Comparison of ENCODE assay signal across 1 cellular context in the genomic region with DNA sequence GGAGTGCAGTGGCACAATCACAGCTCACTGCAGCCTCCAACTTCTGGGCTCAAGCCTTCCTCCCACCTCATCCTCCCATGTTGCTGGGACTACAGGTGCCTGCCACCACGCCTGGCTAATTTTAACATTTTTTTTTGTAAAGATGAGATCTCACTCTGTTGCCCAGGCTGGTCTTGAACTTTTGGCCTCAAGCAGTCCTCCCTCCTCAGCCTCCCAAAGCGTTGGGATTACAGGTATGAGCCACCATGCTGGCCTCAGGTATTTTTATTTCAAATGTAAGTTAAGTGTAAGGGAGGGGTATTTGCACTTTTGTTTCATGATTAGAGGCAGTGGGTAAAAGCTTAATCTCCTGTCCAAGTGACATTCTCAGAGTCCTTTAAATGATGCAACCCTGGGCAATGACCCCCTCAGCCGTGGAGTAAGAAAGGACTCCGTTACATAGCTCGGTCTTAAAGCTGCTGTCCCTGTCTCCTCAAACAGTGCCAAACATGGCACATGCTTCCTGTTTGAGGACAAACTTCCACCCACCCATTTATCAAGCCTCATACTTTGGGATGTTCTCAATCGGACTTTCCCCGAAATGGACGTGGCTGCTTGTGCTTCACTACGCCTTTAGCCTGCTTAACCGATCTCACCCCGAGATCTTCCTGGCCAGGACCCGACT.
A peak's percentile ranks its signal among the peaks of the same experiment; 100 is the strongest.
TF ChIP-seq lines count a peak whose summit lies in the region.

No MANE protein-coding gene starts in this region.

TF ChIP-seq in K562, 482 proteins besides CTCF, POLR2A, EP300 and RAD21 (continued from another document and continues in another):
- TF ChIP-seq, protein P1, sequence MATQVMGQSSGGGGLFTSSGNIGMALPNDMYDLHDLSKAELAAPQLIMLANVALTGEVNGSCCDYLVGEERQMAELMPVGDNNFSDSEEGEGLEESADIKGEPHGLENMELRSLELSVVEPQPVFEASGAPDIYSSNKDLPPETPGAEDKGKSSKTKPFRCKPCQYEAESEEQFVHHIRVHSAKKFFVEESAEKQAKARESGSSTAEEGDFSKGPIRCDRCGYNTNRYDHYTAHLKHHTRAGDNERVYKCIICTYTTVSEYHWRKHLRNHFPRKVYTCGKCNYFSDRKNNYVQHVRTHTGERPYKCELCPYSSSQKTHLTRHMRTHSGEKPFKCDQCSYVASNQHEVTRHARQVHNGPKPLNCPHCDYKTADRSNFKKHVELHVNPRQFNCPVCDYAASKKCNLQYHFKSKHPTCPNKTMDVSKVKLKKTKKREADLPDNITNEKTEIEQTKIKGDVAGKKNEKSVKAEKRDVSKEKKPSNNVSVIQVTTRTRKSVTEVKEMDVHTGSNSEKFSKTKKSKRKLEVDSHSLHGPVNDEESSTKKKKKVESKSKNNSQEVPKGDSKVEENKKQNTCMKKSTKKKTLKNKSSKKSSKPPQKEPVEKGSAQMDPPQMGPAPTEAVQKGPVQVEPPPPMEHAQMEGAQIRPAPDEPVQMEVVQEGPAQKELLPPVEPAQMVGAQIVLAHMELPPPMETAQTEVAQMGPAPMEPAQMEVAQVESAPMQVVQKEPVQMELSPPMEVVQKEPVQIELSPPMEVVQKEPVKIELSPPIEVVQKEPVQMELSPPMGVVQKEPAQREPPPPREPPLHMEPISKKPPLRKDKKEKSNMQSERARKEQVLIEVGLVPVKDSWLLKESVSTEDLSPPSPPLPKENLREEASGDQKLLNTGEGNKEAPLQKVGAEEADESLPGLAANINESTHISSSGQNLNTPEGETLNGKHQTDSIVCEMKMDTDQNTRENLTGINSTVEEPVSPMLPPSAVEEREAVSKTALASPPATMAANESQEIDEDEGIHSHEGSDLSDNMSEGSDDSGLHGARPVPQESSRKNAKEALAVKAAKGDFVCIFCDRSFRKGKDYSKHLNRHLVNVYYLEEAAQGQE (CRISPR knock-in tag; IDR thresholded peaks at IDR 0.05; ENCODE audit: low read depth): no peak
- TF ChIP-seq PCBP2 (IDR thresholded peaks at IDR 0.05; ENCODE audit: low read depth, low read length, poor library complexity, severe bottlenecking) (no peak), NR2C2 (CRISPR knock-in tag; IDR thresholded peaks at IDR 0.05) (no peak), NR2C2 (tag; IDR thresholded peaks at IDR 0.05) (peak; percentile 43; the same call in 1 of the 2 replicates), L3MBTL2 (IDR thresholded peaks at IDR 0.05) (peak; percentile 96), SIN3B (IDR thresholded peaks at IDR 0.05; ENCODE audit: low read depth) (no peak), ARID1B (IDR thresholded peaks at IDR 0.05) (peak; percentile 37; the same call in 1 of the 2 replicates), MBD2 (IDR thresholded peaks at IDR 0.05; ENCODE audit: borderline replicate concordance, low read depth) (no peak), ZBTB1 (CRISPR knock-in tag; IDR thresholded peaks at IDR 0.05; ENCODE audit: borderline replicate concordance, low read depth) (no peak), FOXJ3 (CRISPR knock-in tag; IDR thresholded peaks at IDR 0.05) (no peak), BCL6 (CRISPR knock-in tag; IDR thresholded peaks at IDR 0.05) (no peak), ZNF766 (CRISPR knock-in tag; conservative IDR thresholded peaks at IDR 0.05) (0 out of 2 replicates have a peak, but pooled peaks have one; percentile 41), SREBF2 (CRISPR knock-in tag; IDR thresholded peaks at IDR 0.05) (no peak), STAG1 (CRISPR knock-in tag; IDR thresholded peaks at IDR 0.05; ENCODE audit: borderline replicate concordance) (no peak), STAT5A (IDR thresholded peaks at IDR 0.05; ENCODE audit: borderline replicate concordance, low read length) (no peak), ZFP36 (IDR thresholded peaks at IDR 0.05; ENCODE audit: low read depth, low read length, partially characterized antibody) (no peak), DNMT1 (IDR thresholded peaks at IDR 0.05) (no peak), FOXA1 (IDR thresholded peaks at IDR 0.05; ENCODE audit: borderline replicate concordance) (no peak), RFX5 (IDR thresholded peaks at IDR 0.05; ENCODE audit: low read depth, low read length) (no peak), ZNF785 (CRISPR knock-in tag; IDR thresholded peaks at IDR 0.05) (no peak), RB1 (IDR thresholded peaks at IDR 0.05; ENCODE audit: low read depth) (no peak), HDAC3 (IDR thresholded peaks at IDR 0.05; ENCODE audit: borderline replicate concordance, partially characterized antibody) (no peak), MYC (IDR thresholded peaks at IDR 0.05; ENCODE audit: low read depth, low read length) (peak; percentile 49; the same call in 1 of the 2 replicates), MYC (CRISPR knock-in tag; IDR thresholded peaks at IDR 0.05; ENCODE audit: borderline replicate concordance, low read depth) (no peak), ZNF551 (CRISPR knock-in tag; IDR thresholded peaks at IDR 0.05) (no peak), POLR2G (IDR thresholded peaks at IDR 0.05; ENCODE audit: low read depth, low read length) (no peak), MTA3 (IDR thresholded peaks at IDR 0.05; ENCODE audit: borderline replicate concordance) (no peak; the same call in 1 of the 2 replicates), KAT2B (IDR thresholded peaks at IDR 0.05; ENCODE audit: low read depth, low read length) (no peak), HDAC2 (IDR thresholded peaks at IDR 0.05) (peak; percentile 25; the same call in 1 of the 2 replicates)
- TF ChIP-seq, protein P2, sequence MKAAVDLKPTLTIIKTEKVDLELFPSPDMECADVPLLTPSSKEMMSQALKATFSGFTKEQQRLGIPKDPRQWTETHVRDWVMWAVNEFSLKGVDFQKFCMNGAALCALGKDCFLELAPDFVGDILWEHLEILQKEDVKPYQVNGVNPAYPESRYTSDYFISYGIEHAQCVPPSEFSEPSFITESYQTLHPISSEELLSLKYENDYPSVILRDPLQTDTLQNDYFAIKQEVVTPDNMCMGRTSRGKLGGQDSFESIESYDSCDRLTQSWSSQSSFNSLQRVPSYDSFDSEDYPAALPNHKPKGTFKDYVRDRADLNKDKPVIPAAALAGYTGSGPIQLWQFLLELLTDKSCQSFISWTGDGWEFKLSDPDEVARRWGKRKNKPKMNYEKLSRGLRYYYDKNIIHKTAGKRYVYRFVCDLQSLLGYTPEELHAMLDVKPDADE (conservative IDR thresholded peaks at IDR 0.05; ENCODE audit: control insufficient read depth, low read depth, low read length): no peak
- TF ChIP-seq, protein P3, sequence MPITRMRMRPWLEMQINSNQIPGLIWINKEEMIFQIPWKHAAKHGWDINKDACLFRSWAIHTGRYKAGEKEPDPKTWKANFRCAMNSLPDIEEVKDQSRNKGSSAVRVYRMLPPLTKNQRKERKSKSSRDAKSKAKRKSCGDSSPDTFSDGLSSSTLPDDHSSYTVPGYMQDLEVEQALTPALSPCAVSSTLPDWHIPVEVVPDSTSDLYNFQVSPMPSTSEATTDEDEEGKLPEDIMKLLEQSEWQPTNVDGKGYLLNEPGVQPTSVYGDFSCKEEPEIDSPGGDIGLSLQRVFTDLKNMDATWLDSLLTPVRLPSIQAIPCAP (CRISPR knock-in tag; IDR thresholded peaks at IDR 0.05; ENCODE audit: borderline replicate concordance): no peak
- TF ChIP-seq, protein P4, sequence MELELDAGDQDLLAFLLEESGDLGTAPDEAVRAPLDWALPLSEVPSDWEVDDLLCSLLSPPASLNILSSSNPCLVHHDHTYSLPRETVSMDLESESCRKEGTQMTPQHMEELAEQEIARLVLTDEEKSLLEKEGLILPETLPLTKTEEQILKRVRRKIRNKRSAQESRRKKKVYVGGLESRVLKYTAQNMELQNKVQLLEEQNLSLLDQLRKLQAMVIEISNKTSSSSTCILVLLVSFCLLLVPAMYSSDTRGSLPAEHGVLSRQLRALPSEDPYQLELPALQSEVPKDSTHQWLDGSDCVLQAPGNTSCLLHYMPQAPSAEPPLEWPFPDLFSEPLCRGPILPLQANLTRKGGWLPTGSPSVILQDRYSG (tag; conservative IDR thresholded peaks at IDR 0.05; ENCODE audit: low read depth): no peak
- TF ChIP-seq, protein P5, sequence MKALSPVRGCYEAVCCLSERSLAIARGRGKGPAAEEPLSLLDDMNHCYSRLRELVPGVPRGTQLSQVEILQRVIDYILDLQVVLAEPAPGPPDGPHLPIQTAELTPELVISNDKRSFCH (CRISPR knock-in tag; IDR thresholded peaks at IDR 0.05): no peak
- TF ChIP-seq, protein P5 (tag; IDR thresholded peaks at IDR 0.05): no peak
- TF ChIP-seq, protein P6, sequence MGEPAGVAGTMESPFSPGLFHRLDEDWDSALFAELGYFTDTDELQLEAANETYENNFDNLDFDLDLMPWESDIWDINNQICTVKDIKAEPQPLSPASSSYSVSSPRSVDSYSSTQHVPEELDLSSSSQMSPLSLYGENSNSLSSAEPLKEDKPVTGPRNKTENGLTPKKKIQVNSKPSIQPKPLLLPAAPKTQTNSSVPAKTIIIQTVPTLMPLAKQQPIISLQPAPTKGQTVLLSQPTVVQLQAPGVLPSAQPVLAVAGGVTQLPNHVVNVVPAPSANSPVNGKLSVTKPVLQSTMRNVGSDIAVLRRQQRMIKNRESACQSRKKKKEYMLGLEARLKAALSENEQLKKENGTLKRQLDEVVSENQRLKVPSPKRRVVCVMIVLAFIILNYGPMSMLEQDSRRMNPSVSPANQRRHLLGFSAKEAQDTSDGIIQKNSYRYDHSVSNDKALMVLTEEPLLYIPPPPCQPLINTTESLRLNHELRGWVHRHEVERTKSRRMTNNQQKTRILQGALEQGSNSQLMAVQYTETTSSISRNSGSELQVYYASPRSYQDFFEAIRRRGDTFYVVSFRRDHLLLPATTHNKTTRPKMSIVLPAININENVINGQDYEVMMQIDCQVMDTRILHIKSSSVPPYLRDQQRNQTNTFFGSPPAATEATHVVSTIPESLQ (CRISPR knock-in tag; IDR thresholded peaks at IDR 0.05): no peak
- TF ChIP-seq, protein P7, sequence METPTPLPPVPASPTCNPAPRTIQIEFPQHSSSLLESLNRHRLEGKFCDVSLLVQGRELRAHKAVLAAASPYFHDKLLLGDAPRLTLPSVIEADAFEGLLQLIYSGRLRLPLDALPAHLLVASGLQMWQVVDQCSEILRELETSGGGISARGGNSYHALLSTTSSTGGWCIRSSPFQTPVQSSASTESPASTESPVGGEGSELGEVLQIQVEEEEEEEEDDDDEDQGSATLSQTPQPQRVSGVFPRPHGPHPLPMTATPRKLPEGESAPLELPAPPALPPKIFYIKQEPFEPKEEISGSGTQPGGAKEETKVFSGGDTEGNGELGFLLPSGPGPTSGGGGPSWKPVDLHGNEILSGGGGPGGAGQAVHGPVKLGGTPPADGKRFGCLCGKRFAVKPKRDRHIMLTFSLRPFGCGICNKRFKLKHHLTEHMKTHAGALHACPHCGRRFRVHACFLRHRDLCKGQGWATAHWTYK (CRISPR knock-in tag; IDR thresholded peaks at IDR 0.05): no peak
- TF ChIP-seq, protein P8, sequence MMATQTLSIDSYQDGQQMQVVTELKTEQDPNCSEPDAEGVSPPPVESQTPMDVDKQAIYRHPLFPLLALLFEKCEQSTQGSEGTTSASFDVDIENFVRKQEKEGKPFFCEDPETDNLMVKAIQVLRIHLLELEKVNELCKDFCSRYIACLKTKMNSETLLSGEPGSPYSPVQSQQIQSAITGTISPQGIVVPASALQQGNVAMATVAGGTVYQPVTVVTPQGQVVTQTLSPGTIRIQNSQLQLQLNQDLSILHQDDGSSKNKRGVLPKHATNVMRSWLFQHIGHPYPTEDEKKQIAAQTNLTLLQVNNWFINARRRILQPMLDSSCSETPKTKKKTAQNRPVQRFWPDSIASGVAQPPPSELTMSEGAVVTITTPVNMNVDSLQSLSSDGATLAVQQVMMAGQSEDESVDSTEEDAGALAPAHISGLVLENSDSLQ (IDR thresholded peaks at IDR 0.05): 0 out of 2 replicates have a peak, but pooled peaks have one; percentile 23
- TF ChIP-seq, protein P9, sequence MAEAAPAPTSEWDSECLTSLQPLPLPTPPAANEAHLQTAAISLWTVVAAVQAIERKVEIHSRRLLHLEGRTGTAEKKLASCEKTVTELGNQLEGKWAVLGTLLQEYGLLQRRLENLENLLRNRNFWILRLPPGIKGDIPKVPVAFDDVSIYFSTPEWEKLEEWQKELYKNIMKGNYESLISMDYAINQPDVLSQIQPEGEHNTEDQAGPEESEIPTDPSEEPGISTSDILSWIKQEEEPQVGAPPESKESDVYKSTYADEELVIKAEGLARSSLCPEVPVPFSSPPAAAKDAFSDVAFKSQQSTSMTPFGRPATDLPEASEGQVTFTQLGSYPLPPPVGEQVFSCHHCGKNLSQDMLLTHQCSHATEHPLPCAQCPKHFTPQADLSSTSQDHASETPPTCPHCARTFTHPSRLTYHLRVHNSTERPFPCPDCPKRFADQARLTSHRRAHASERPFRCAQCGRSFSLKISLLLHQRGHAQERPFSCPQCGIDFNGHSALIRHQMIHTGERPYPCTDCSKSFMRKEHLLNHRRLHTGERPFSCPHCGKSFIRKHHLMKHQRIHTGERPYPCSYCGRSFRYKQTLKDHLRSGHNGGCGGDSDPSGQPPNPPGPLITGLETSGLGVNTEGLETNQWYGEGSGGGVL (CRISPR knock-in tag; IDR thresholded peaks at IDR 0.05): no peak
- TF ChIP-seq, protein P10, sequence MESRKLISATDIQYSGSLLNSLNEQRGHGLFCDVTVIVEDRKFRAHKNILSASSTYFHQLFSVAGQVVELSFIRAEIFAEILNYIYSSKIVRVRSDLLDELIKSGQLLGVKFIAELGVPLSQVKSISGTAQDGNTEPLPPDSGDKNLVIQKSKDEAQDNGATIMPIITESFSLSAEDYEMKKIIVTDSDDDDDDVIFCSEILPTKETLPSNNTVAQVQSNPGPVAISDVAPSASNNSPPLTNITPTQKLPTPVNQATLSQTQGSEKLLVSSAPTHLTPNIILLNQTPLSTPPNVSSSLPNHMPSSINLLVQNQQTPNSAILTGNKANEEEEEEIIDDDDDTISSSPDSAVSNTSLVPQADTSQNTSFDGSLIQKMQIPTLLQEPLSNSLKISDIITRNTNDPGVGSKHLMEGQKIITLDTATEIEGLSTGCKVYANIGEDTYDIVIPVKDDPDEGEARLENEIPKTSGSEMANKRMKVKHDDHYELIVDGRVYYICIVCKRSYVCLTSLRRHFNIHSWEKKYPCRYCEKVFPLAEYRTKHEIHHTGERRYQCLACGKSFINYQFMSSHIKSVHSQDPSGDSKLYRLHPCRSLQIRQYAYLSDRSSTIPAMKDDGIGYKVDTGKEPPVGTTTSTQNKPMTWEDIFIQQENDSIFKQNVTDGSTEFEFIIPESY (CRISPR knock-in tag; IDR thresholded peaks at IDR 0.05): no peak
- TF ChIP-seq, protein P11, sequence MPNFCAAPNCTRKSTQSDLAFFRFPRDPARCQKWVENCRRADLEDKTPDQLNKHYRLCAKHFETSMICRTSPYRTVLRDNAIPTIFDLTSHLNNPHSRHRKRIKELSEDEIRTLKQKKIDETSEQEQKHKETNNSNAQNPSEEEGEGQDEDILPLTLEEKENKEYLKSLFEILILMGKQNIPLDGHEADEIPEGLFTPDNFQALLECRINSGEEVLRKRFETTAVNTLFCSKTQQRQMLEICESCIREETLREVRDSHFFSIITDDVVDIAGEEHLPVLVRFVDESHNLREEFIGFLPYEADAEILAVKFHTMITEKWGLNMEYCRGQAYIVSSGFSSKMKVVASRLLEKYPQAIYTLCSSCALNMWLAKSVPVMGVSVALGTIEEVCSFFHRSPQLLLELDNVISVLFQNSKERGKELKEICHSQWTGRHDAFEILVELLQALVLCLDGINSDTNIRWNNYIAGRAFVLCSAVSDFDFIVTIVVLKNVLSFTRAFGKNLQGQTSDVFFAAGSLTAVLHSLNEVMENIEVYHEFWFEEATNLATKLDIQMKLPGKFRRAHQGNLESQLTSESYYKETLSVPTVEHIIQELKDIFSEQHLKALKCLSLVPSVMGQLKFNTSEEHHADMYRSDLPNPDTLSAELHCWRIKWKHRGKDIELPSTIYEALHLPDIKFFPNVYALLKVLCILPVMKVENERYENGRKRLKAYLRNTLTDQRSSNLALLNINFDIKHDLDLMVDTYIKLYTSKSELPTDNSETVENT (CRISPR knock-in tag; IDR thresholded peaks at IDR 0.05): no peak
